ENCODE assay signal across 14 cellular contexts in genomic region chr5:154397652-154398406, GRCh38. TPM values are rescaled to one million over a fixed set of nuclear protein-coding genes. Genes with fewer than 3 reads are reported as not detected.
DNase-seq lines count a peak whose midpoint lies in the region; ATAC-seq and TF ChIP-seq lines count a peak whose summit lies in the region.
"Had no signal": no experiment of that assay in that cellular context is flagged by ENCODE, and none has a peak within 500 bp of the region (broad histone marks: within the 10 kb centered on the region; RNA-seq: fewer than 3 reads in every experiment).

No MANE protein-coding gene starts in this region.

- no peak overlapping the region for H3K4me3 Mint-ChIP-seq in CD4-positive, alpha-beta memory T cell
- no peak overlapping the region for H3K4me3 Mint-ChIP-seq in osteocyte (ENCODE audit: unreplicated experiment)
- H3K4me3 Mint-ChIP-seq: stimulated activated memory B cell treated with anti-CD40 and anti-IgM and Interleukin-4, amounts not matched to agents 10 μg/mL and 1 μg/mL and 100 μg/mL, for 72 hours had no signal

- H3K27me3 Mint-ChIP-seq in CD4-positive, alpha-beta memory T cell = no peaks in the 10 kb centered on the region
- no peaks in the 10 kb centered on the region for H3K27me3 Mint-ChIP-seq in osteocyte (ENCODE audit: unreplicated experiment)
- H3K27me3 Mint-ChIP-seq: progenitor cell of endocrine pancreas; stimulated activated memory B cell treated with anti-CD40 and anti-IgM and Interleukin-4, amounts not matched to agents 10 μg/mL and 1 μg/mL and 100 μg/mL, for 72 hours had no signal

- CTCF ChIA-PET in CD4-positive, alpha-beta memory T cell (lab: Charles Lee; ENCODE audit: partially characterized antibody) = interaction anchor here (0.7 to 1.4 kb wide), 4 partner anchors 8 to 326 kb away, joined by 3 to 6 read pairs (median 4); no protein-coding TSS in a partner anchor

- H3K4me1 Mint-ChIP-seq in CD4-positive, alpha-beta memory T cell = no peaks in the 10 kb centered on the region
- H3K4me1 Mint-ChIP-seq in osteocyte (ENCODE audit: unreplicated experiment) = peaks cover 6% of the 10 kb centered on the region

- H3K4me3 ChIP-seq in CD4-positive, alpha-beta memory T cell (ENCODE audit: low read length in 2 of 2) = no peak overlapping the region

- H3K27ac Mint-ChIP-seq in CD4-positive, alpha-beta memory T cell = peak overlapping the region in 4 of 7 donors; percentile 22 to 89 (median 67)
- no peak overlapping the region for H3K27ac Mint-ChIP-seq in osteocyte (ENCODE audit: unreplicated experiment)
- H3K27ac Mint-ChIP-seq: progenitor cell of endocrine pancreas; stimulated activated memory B cell treated with anti-CD40 and anti-IgM and Interleukin-4, amounts not matched to agents 10 μg/mL and 1 μg/mL and 100 μg/mL, for 72 hours had no signal

- peaks cover 10 to 33% of the 10 kb centered on the region in 2 donors for H3K36me3 Mint-ChIP-seq in CD4-positive, alpha-beta memory T cell
- H3K36me3 Mint-ChIP-seq in osteocyte (ENCODE audit: unreplicated experiment) = peaks cover 21% of the 10 kb centered on the region

- POLR2A ChIA-PET in CD4-positive, alpha-beta memory T cell (lab: Charles Lee; ENCODE audit: partially characterized antibody) = no interaction called here

- intact Hi-C loops in CD4-positive, alpha-beta memory T cell (cut with micrococcal nuclease) = no loop called here

- no peak for TF ChIP-seq CTCF in osteocyte (IDR thresholded peaks at IDR 0.05)

- ATAC-seq in GM21515 (IDR thresholded peaks at IDR 0.05; ENCODE audit: unreplicated experiment) = no peak
- ATAC-seq: stimulated activated memory B cell treated with anti-CD40 and anti-IgM and Interleukin-4, amounts not matched to agents 10 μg/mL and 1 μg/mL and 100 μg/mL, for 72 hours had no signal

- DNase-seq in CD4-positive, alpha-beta memory T cell = no peak
- DNase-seq in LoVo (ENCODE audit: low spot score) (peak; percentile 45), NCI-H69 (lab: John Stamatoyannopoulos, UW) (peak; percentile 77), dermis blood vessel endothelial cell (peak; percentile 65), HuH-7 (ENCODE audit: low spot score) (no peak), T-helper 2 cell (no peak), osteocyte (ENCODE audit: extremely low spot score, unreplicated experiment) (no peak)
- DNase-seq: activated CD8-positive, alpha-beta memory T cell treated with anti-CD3 and anti-CD28 coated beads, Interleukin-2, amount 50 U/mL, for 48 hours; cortex of kidney; NCI-H526; SIG-M5 had no signal

- H3K27me3 ChIP-seq in CD4-positive, alpha-beta memory T cell (ENCODE audit: insufficient read depth, low read length) = no peaks in the 10 kb centered on the region

- H3K4me1 ChIP-seq in CD4-positive, alpha-beta memory T cell (ENCODE audit: insufficient read depth, low read length) = no peaks in the 10 kb centered on the region

- no peaks in the 10 kb centered on the region for H3K9me3 ChIP-seq in CD4-positive, alpha-beta memory T cell (ENCODE audit: control insufficient read depth in 1 of 2, low read length in 2 of 2)

- H3K9me3 Mint-ChIP-seq in CD4-positive, alpha-beta memory T cell = no peaks in the 10 kb centered on the region
- no peaks in the 10 kb centered on the region for H3K9me3 Mint-ChIP-seq in osteocyte (ENCODE audit: unreplicated experiment)
- H3K9me3 Mint-ChIP-seq: stimulated activated memory B cell treated with anti-CD40 and anti-IgM and Interleukin-4, amounts not matched to agents 10 μg/mL and 1 μg/mL and 100 μg/mL, for 72 hours had no signal

- no peaks in the 10 kb centered on the region for H3K36me3 ChIP-seq in CD4-positive, alpha-beta memory T cell (ENCODE audit: insufficient read depth, low read length)

- no peak overlapping the region for H3K27ac ChIP-seq in CD4-positive, alpha-beta memory T cell (ENCODE audit: low read depth, low read length)

RNA-seq across cellular contexts. Expression of gene SAP30L, which starts 48.0 kb away (rescaled TPM):
- 10 to 100 TPM; 36.9 to 47.5 TPM for total RNA-seq in CD4-positive, alpha-beta memory T cell
- 10 to 100 TPM; 19.4 to 44.7 TPM for polyA plus RNA-seq in CD4-positive, alpha-beta memory T cell
- total RNA-seq in dermis blood vessel endothelial cell (25.7 and 40.6 TPM in 2 replicates), osteocyte (45.9 and 53.2 TPM in 2 replicates)

Comparison
In these comparisons a context has a peak if more than half of its experiments do, and no peak if none do; other contexts are left out.
1. DNase-seq: peak in LoVo (single experiment), NCI-H69 (single experiment) and dermis blood vessel endothelial cell (single experiment); none in CD4-positive, alpha-beta memory T cell (0 of 5), HuH-7 (single experiment), T-helper 2 cell (0 of 5) and osteocyte (single experiment).